In the genomic region with DNA sequence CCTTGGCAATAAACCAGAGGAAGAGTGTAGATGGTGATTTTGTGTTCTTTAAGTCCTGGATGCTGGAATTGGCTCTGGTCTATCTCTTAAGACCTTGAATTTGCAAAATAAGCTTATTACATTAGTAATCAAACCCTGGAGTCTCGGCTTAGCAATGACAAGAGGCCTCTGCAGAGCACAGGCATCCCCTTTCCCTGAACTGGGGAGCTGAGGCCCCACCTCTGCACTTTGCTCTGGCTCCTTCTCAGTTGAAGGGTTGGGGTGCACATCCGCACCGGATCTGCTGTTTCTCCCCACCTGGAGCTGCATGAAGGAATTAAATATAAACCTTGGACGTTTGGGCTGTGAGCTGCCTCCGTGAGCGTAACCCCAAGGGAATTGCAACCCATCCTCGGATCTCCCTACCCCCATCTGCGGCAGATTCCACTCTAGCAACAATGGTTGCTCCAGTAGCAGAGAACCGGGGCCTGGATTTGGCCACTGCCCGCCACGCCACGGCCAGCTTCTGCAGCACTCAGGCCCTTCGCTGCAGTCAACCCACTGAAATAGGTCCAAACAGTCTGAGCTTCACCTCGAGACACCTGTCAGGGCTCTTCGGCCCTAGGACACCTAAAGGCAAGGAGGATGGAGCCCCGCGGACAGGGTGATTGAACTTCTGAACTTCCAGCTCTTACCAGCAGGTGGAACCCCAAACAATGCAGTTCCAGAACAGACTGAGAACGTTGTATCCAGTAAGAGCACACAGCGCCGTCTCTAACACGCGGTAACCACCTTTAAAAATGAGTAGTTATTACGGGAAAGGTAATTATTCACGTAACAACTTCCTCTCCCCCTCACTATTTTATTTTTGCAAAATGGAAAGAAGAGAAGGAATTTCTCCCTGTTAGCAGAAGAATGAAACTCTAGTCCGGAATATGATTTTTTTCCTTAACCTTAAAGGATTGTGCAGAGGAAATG, we compare ENCODE assay signal across 8 cellular contexts. TPM values are rescaled to one million over a fixed set of nuclear protein-coding genes. Genes with fewer than 3 reads are reported as not detected.
DNase-seq lines count a peak whose midpoint lies in the region; ATAC-seq, FAIRE-seq and TF ChIP-seq lines count a peak whose summit lies in the region.

No MANE protein-coding gene starts in this region.

- H3K79me2 ChIP-seq in hepatocyte: no peaks in the 10 kb centered on the region

- WGBS in hepatocyte (ENCODE audit: low lambda C conversion rate, missing lambda C conversion rate): 34% methylated on average over 25 of the region's 25 CpGs

- H3K36me3 Mint-ChIP-seq in T-helper 2 cell treated with Interferon-gamma antibody and Interleukin-4, amounts not matched to agents 5 μg/mL and 100 μg/mL, for 36 hours (ENCODE audit: low read depth): no peaks in the 10 kb centered on the region

- DNase-seq in GM12892 (ENCODE audit: insufficient read length): peak; percentile 45
- DNase-seq in NCI-H146 (lab: John Stamatoyannopoulos, UW): peak; percentile 62
- DNase-seq in T-helper 2 cell treated with Interferon-gamma antibody and Interleukin-4, amounts not matched to agents 5 μg/mL and 100 μg/mL, for 36 hours (ENCODE audit: low spot score): peak; percentile 61
- DNase-seq in ascending aorta (ENCODE audit: low spot score in 2 of 2): peak in 1 of 2 donors; percentile 86
- DNase-seq in hepatocyte (ENCODE audit: low spot score): peak; percentile 84
- peak; percentile 22 for DNase-seq in skeletal muscle cell (ENCODE audit: low read depth)
- no peak for DNase-seq in GF-D8 (lab: John Stamatoyannopoulos, UW)

- H2AFZ ChIP-seq in hepatocyte: peak overlapping the region; percentile 36

- H3K4me3 ChIP-seq in ascending aorta (peak overlapping the region; percentile 7 to 33), hepatocyte (no peak overlapping the region), skeletal muscle cell (ENCODE audit: low read depth, low read length) (peak overlapping the region; percentile 24)

- no peak overlapping the region for H3K27ac Mint-ChIP-seq in T-helper 2 cell treated with Interferon-gamma antibody and Interleukin-4, amounts not matched to agents 5 μg/mL and 100 μg/mL, for 36 hours

- peak overlapping the region; percentile 69 for H3K4me2 ChIP-seq in hepatocyte

- TF ChIP-seq POLR2A in GM12892 (IDR thresholded peaks at IDR 0.05; ENCODE audit: low read depth, low read length): no peak

- no peaks in the 10 kb centered on the region for H3K9me2 ChIP-seq in hepatocyte (replicated peaks; ENCODE audit: insufficient read depth)

- H3K27ac ChIP-seq in ascending aorta (no peak overlapping the region), hepatocyte (no peak overlapping the region)

- H3K4me1 ChIP-seq in ascending aorta (no peaks in the 10 kb centered on the region), hepatocyte (ENCODE audit: insufficient read depth) (no peaks in the 10 kb centered on the region)

- TF ChIP-seq CTCF in ascending aorta (IDR thresholded peaks at IDR 0.05) (peak; percentile 79 to 85 (median 81)), hepatocyte (IDR thresholded peaks at IDR 0.05; ENCODE audit: poor library complexity) (peak; percentile 77)

- intact Hi-C loops in ascending aorta (cut with DNase I): loop anchor here (1.0 to 2.0 kb wide), 5 partner anchors 32 to 364 kb away; partner anchors contain the start of genes CAPRIN1 and NAT10

- H3K27me3 Mint-ChIP-seq in T-helper 2 cell treated with Interferon-gamma antibody and Interleukin-4, amounts not matched to agents 5 μg/mL and 100 μg/mL, for 36 hours (ENCODE audit: low read depth): peaks cover 24% of the 10 kb centered on the region

- peak overlapping the region; percentile 14 for H3K4me3 Mint-ChIP-seq in T-helper 2 cell treated with Interferon-gamma antibody and Interleukin-4, amounts not matched to agents 5 μg/mL and 100 μg/mL, for 36 hours

- H3K9me3 ChIP-seq in ascending aorta: no peaks in the 10 kb centered on the region
- no peaks in the 10 kb centered on the region for H3K9me3 ChIP-seq in hepatocyte (ENCODE audit: low read depth)

- H3K9me3 Mint-ChIP-seq in T-helper 2 cell treated with Interferon-gamma antibody and Interleukin-4, amounts not matched to agents 5 μg/mL and 100 μg/mL, for 36 hours: no peaks in the 10 kb centered on the region

- H3K27me3 ChIP-seq in ascending aorta (no peaks in the 10 kb centered on the region), hepatocyte (no peaks in the 10 kb centered on the region)

- ATAC-seq in HG02763 (IDR thresholded peaks at IDR 0.05; ENCODE audit: unreplicated experiment): peak; percentile 68

- FAIRE-seq in GM12892 (lab: Jason Lieb, UNC): peak; percentile 98

- H3K36me3 ChIP-seq in ascending aorta (no peaks in the 10 kb centered on the region), hepatocyte (replicated peaks; ENCODE audit: insufficient read depth, low read depth) (no peaks in the 10 kb centered on the region)

- H3K4me1 Mint-ChIP-seq in T-helper 2 cell treated with Interferon-gamma antibody and Interleukin-4, amounts not matched to agents 5 μg/mL and 100 μg/mL, for 36 hours (ENCODE audit: low read depth): peaks cover 7% of the 10 kb centered on the region

- H4K20me1 ChIP-seq in hepatocyte (ENCODE audit: insufficient read depth, poor library complexity, severe bottlenecking): no peaks in the 10 kb centered on the region

RNA-seq across cellular contexts. Expression of gene CAPRIN1, which starts 54.8 kb away (rescaled TPM):
- polyA plus RNA-seq in GM12892 (2012; ENCODE audit: missing spikeins): 139 TPM
- total RNA-seq in ascending aorta (155 TPM), hepatocyte (189 and 217 TPM in 2 replicates)
- polyA plus RNA-seq in hepatocyte: 85.1 and 102 TPM in 2 replicates
